Comparison of ENCODE assay signal across 38 cellular contexts in genomic region chr16:74944466-74944865, GRCh38.
"Had no signal": no experiment of that assay in that cellular context is flagged by ENCODE, and none has a peak within 500 bp of the region (broad histone marks: within the 10 kb centered on the region; RNA-seq: fewer than 3 reads in every experiment).

No MANE protein-coding gene starts in this region.

- H3K4me1 ChIP-seq: adrenal gland, ascending aorta, breast epithelium had no signal

- H3K4me1 Mint-ChIP-seq: activated naive CD4-positive, alpha-beta T cell treated with anti-CD3 and anti-CD28 coated beads, Interleukin-2, amount 10 ng/mL, durations not matched to agents 7 days and 5 days; activated naive CD4-positive, alpha-beta T cell treated with anti-CD3 and anti-CD28 coated beads, Interleukin-2, amount 50 U/mL, for 24 hours; activated naive CD8-positive, alpha-beta T cell treated with anti-CD3 and anti-CD28 coated beads for 36 hours; activated naive CD8-positive, alpha-beta T cell treated with anti-CD3 and anti-CD28 coated beads, Interleukin-2, amount 50 U/mL, for 24 hours; central memory CD8-positive, alpha-beta T cell had no signal

- H3K27me3 Mint-ChIP-seq: activated naive CD4-positive, alpha-beta T cell treated with anti-CD3 and anti-CD28 coated beads, Interleukin-2, amount 10 ng/mL, durations not matched to agents 7 days and 5 days; activated naive CD4-positive, alpha-beta T cell treated with anti-CD3 and anti-CD28 coated beads, Interleukin-2, amount 50 U/mL, for 24 hours; activated naive CD8-positive, alpha-beta T cell; activated naive CD8-positive, alpha-beta T cell treated with anti-CD3 and anti-CD28 coated beads for 36 hours; activated naive CD8-positive, alpha-beta T cell treated with anti-CD3 and anti-CD28 coated beads, Interleukin-2, amount 10 ng/mL, durations not matched to agents 7 days and 5 days; activated naive CD8-positive, alpha-beta T cell treated with anti-CD3 and anti-CD28 coated beads, Interleukin-2, amount 50 U/mL, for 24 hours; activated T-cell treated with anti-CD3 and anti-CD28 coated beads, Interleukin-2, amount 50 U/mL, for 24 hours; activated T-helper 17 cell treated with anti-CD3 and anti-CD28 coated beads, Interleukin-2, amount 50 U/mL, for 72 hours; brain; central memory CD8-positive, alpha-beta T cell had no signal

- ATAC-seq: activated naive CD4-positive, alpha-beta T cell treated with anti-CD3 and anti-CD28 coated beads, Interleukin-2, amount 50 U/mL, for 72 hours; activated naive CD8-positive, alpha-beta T cell treated with anti-CD3 and anti-CD28 coated beads, Interleukin-2, amount 50 U/mL, for 24 hours; activated T-cell treated with anti-CD3 and anti-CD28 coated beads, Interleukin-2, amount 50 U/mL, for 4 hours; activated T-cell treated with anti-CD3 and anti-CD28 coated beads, Interleukin-2, amount 50 U/mL, for 72 hours; activated T-helper 17 cell treated with anti-CD3 and anti-CD28 coated beads, Interleukin-2, amount 50 U/mL, for 72 hours; body of pancreas had no signal

- H3K27ac Mint-ChIP-seq: activated naive CD4-positive, alpha-beta T cell treated with anti-CD3 and anti-CD28 coated beads for 36 hours; activated naive CD4-positive, alpha-beta T cell treated with anti-CD3 and anti-CD28 coated beads, Interleukin-2, amount 10 ng/mL, durations not matched to agents 7 days and 5 days; activated naive CD4-positive, alpha-beta T cell treated with anti-CD3 and anti-CD28 coated beads, Interleukin-2, amount 50 U/mL, for 24 hours; activated naive CD4-positive, alpha-beta T cell treated with anti-CD3 and anti-CD28 coated beads, Interleukin-2, amount 50 U/mL, for 72 hours; activated naive CD8-positive, alpha-beta T cell; activated naive CD8-positive, alpha-beta T cell treated with anti-CD3 and anti-CD28 coated beads for 36 hours; activated naive CD8-positive, alpha-beta T cell treated with anti-CD3 and anti-CD28 coated beads, Interleukin-2, amount 10 ng/mL, durations not matched to agents 7 days and 5 days; activated naive CD8-positive, alpha-beta T cell treated with anti-CD3 and anti-CD28 coated beads, Interleukin-2, amount 50 U/mL, for 24 hours; activated T-cell treated with anti-CD3 and anti-CD28 coated beads, Interleukin-2, amount 50 U/mL, for 24 hours; activated T-cell treated with anti-CD3 and anti-CD28 coated beads, Interleukin-2, amount 50 U/mL, for 72 hours; activated T-helper 1 cell treated with anti-CD3 and anti-CD28 coated beads, Interleukin-12 subunit alpha, Interleukin-12 subunit beta, Interleukin-2, Interleukin-4 antibody, amounts not matched to agents 30 ng/mL and 10 ng/mL and 1 ng/mL, durations not matched to agents 14 hours and 24 hours and 36 hours; activated T-helper 17 cell treated with anti-CD3 and anti-CD28 coated beads, Interleukin-2, amount 50 U/mL, for 72 hours; activated T-helper 2 cell treated with anti-CD3 and anti-CD28 coated beads, Interferon-gamma antibody, Interleukin-2, Interleukin-4, amounts not matched to agents 10 μg/mL and 5 μg/mL and 100 μg/mL, durations not matched to agents 14 hours and 24 hours and 36 hours had no signal

- H3K9me3 ChIP-seq: adrenal gland, ascending aorta, body of pancreas, breast epithelium had no signal

- H3K4me3 Mint-ChIP-seq: activated naive CD4-positive, alpha-beta T cell treated with anti-CD3 and anti-CD28 coated beads for 36 hours; activated naive CD4-positive, alpha-beta T cell treated with anti-CD3 and anti-CD28 coated beads, Interleukin-2, amount 10 ng/mL, durations not matched to agents 7 days and 5 days; activated naive CD4-positive, alpha-beta T cell treated with anti-CD3 and anti-CD28 coated beads, Interleukin-2, amount 50 U/mL, for 24 hours; activated naive CD8-positive, alpha-beta T cell; activated naive CD8-positive, alpha-beta T cell treated with anti-CD3 and anti-CD28 coated beads for 36 hours; activated naive CD8-positive, alpha-beta T cell treated with anti-CD3 and anti-CD28 coated beads, Interleukin-2, amount 10 ng/mL, durations not matched to agents 7 days and 5 days; activated naive CD8-positive, alpha-beta T cell treated with anti-CD3 and anti-CD28 coated beads, Interleukin-2, amount 50 U/mL, for 24 hours; activated T-cell treated with anti-CD3 and anti-CD28 coated beads, Interleukin-2, amount 50 U/mL, for 24 hours; activated T-cell treated with anti-CD3 and anti-CD28 coated beads, Interleukin-2, amount 50 U/mL, for 4 hours; activated T-cell treated with anti-CD3 and anti-CD28 coated beads, Interleukin-2, amount 50 U/mL, for 72 hours; activated T-helper 1 cell treated with anti-CD3 and anti-CD28 coated beads, Interleukin-12 subunit alpha, Interleukin-12 subunit beta, Interleukin-2, Interleukin-4 antibody, amounts not matched to agents 30 ng/mL and 10 ng/mL and 1 ng/mL, durations not matched to agents 14 hours and 24 hours and 36 hours; activated T-helper 17 cell treated with anti-CD3 and anti-CD28 coated beads, Interleukin-2, amount 50 U/mL, for 72 hours; brain; central memory CD8-positive, alpha-beta T cell had no signal

- H3K27me3 ChIP-seq: adrenal gland, ascending aorta, body of pancreas, brain microvascular endothelial cell, breast epithelium, cardiac muscle cell had no signal

- H3K36me3 ChIP-seq: breast epithelium had no signal

- H3K9me3 Mint-ChIP-seq: activated naive CD4-positive, alpha-beta T cell treated with anti-CD3 and anti-CD28 coated beads for 36 hours; activated naive CD4-positive, alpha-beta T cell treated with anti-CD3 and anti-CD28 coated beads, Interleukin-2, amount 10 ng/mL, durations not matched to agents 7 days and 5 days; activated naive CD4-positive, alpha-beta T cell treated with anti-CD3 and anti-CD28 coated beads, Interleukin-2, amount 50 U/mL, for 24 hours; activated naive CD4-positive, alpha-beta T cell treated with anti-CD3 and anti-CD28 coated beads, Interleukin-2, amount 50 U/mL, for 72 hours; activated naive CD8-positive, alpha-beta T cell treated with anti-CD3 and anti-CD28 coated beads for 36 hours; activated naive CD8-positive, alpha-beta T cell treated with anti-CD3 and anti-CD28 coated beads, Interleukin-2, amount 10 ng/mL, durations not matched to agents 7 days and 5 days; activated naive CD8-positive, alpha-beta T cell treated with anti-CD3 and anti-CD28 coated beads, Interleukin-2, amount 50 U/mL, for 24 hours; activated T-cell treated with anti-CD3 and anti-CD28 coated beads, Interleukin-2, amount 50 U/mL, for 24 hours; activated T-cell treated with anti-CD3 and anti-CD28 coated beads, Interleukin-2, amount 50 U/mL, for 4 hours; activated T-cell treated with anti-CD3 and anti-CD28 coated beads, Interleukin-2, amount 50 U/mL, for 72 hours; activated T-helper 1 cell treated with anti-CD3 and anti-CD28 coated beads, Interleukin-12 subunit alpha, Interleukin-12 subunit beta, Interleukin-2, Interleukin-4 antibody, amounts not matched to agents 30 ng/mL and 10 ng/mL and 1 ng/mL, durations not matched to agents 14 hours and 24 hours and 36 hours; activated T-helper 17 cell treated with anti-CD3 and anti-CD28 coated beads, Interleukin-2, amount 50 U/mL, for 72 hours; activated T-helper 2 cell treated with anti-CD3 and anti-CD28 coated beads, Interferon-gamma antibody, Interleukin-2, Interleukin-4, amounts not matched to agents 10 μg/mL and 5 μg/mL and 100 μg/mL, durations not matched to agents 14 hours and 24 hours and 36 hours; brain; central memory CD8-positive, alpha-beta T cell had no signal

- DNase-seq: activated effector memory CD4-positive, alpha-beta T cell treated with anti-CD3 and anti-CD28 coated beads, Interleukin-2, amount 50 U/mL, for 16 hours; activated effector memory CD4-positive, alpha-beta T cell treated with Interleukin-2 at 50 U/mL for 16 hours; activated gamma-delta T cell; activated gamma-delta T cell treated with Interleukin-2 at 50 U/mL for 16 hours; activated naive CD4-positive, alpha-beta T cell; activated naive CD4-positive, alpha-beta T cell treated with anti-CD3 and anti-CD28 coated beads for 36 hours; activated naive CD4-positive, alpha-beta T cell treated with anti-CD3 and anti-CD28 coated beads, Interleukin-2, amount 10 ng/mL, durations not matched to agents 7 days and 5 days; activated naive CD4-positive, alpha-beta T cell treated with anti-CD3 and anti-CD28 coated beads, Interleukin-2, amount 50 U/mL, for 16 hours; activated naive CD4-positive, alpha-beta T cell treated with Interleukin-2 at 50 U/mL for 16 hours; activated naive CD8-positive, alpha-beta T cell treated with anti-CD3 and anti-CD28 coated beads for 36 hours; activated naive CD8-positive, alpha-beta T cell treated with anti-CD3 and anti-CD28 coated beads, Interleukin-2, amount 10 ng/mL, durations not matched to agents 7 days and 5 days; activated naive CD8-positive, alpha-beta T cell treated with anti-CD3 and anti-CD28 coated beads, Interleukin-2, amount 50 U/mL, for 24 hours; activated T-cell treated with anti-CD3 and anti-CD28 coated beads, Interleukin-2, amount 50 U/mL, for 1 hour; activated T-cell treated with anti-CD3 and anti-CD28 coated beads, Interleukin-2, amount 50 U/mL, for 24 hours; activated T-cell treated with anti-CD3 and anti-CD28 coated beads, Interleukin-2, amount 50 U/mL, for 4 hours; activated T-cell treated with anti-CD3 and anti-CD28 coated beads, Interleukin-2, amount 50 U/mL, for 48 hours; activated T-cell treated with anti-CD3 and anti-CD28 coated beads, Interleukin-2, amount 50 U/mL, for 72 hours; adrenal gland; amniotic stem cell; amygdala; anterior cingulate cortex; aorta; body of pancreas; brain microvascular endothelial cell; caudate nucleus; central memory CD4-positive, alpha-beta T cell; cerebellar nuclear complex had no signal

- H3K27ac ChIP-seq: adrenal gland, ascending aorta, body of pancreas, brain microvascular endothelial cell, breast epithelium, cardiac muscle cell had no signal

- H3K4me3 ChIP-seq: adrenal gland, ascending aorta, body of pancreas, breast epithelium, cardiac muscle cell had no signal
